In the genomic region with DNA sequence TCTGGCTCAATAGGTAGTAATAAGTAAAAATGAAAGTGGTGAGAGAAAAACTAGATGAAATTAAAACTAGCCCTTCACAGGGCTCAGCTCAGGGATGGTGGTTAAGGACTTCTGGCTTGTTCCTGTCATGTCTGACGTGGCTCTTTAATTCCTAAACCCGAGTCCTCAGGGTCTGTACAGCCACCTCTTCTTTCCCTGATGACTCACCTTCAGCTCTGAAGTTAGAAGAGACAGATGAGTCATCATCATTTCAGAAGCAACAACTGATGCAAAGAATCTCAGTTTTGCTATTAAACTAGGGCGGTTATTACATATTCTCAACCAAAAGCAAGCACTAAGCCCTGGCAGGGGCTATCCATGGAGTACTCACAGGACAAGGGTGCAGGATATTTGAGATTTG, we compare ENCODE assay signal across 10 cellular contexts. TPM values are rescaled to one million over a fixed set of nuclear protein-coding genes. Genes with fewer than 3 reads are reported as not detected.
DNase-seq lines count a peak whose midpoint lies in the region; TF ChIP-seq lines count a peak whose summit lies in the region.
"Had no signal": no experiment of that assay in that cellular context is flagged by ENCODE, and none has a peak within 500 bp of the region (broad histone marks: within the 10 kb centered on the region; RNA-seq: fewer than 3 reads in every experiment).

No MANE protein-coding gene starts in this region.

- H3K79me2 ChIP-seq in MM.1S (ENCODE audit: low read length): no peaks in the 10 kb centered on the region

- no peak overlapping the region for H3K4me3 ChIP-seq in MM.1S (ENCODE audit: low read length)
- H3K4me3 ChIP-seq: adrenal gland, BLaER1 had no signal

- H3K4me1 ChIP-seq in MM.1S (ENCODE audit: low read length): peaks cover 12% of the 10 kb centered on the region

- H2AFZ ChIP-seq in MM.1S (ENCODE audit: low read length): no peak overlapping the region

- peaks cover 0 to 7% (median 0%) of the 10 kb centered on the region in 5 experiments for H3K9me3 Mint-ChIP-seq in brain
- H3K9me3 Mint-ChIP-seq in nephron progenitor cell: no peaks in the 10 kb centered on the region

- H4K20me1 ChIP-seq in MM.1S (ENCODE audit: insufficient read depth, low read length): no peaks in the 10 kb centered on the region
- H4K20me1 ChIP-seq: BLaER1 had no signal

- H3K4me3 Mint-ChIP-seq in brain: no peak overlapping the region
- no peak overlapping the region for H3K4me3 Mint-ChIP-seq in nephron progenitor cell

- no peak for TF ChIP-seq CTCF in MM.1S (IDR thresholded peaks at IDR 0.05; ENCODE audit: low read length)
- TF ChIP-seq CTCF in brain (conservative IDR thresholded peaks at IDR 0.05): no peak
- TF ChIP-seq CTCF in nephron progenitor cell (IDR thresholded peaks at IDR 0.05): no peak

- H3K4me1 Mint-ChIP-seq in brain: peaks cover 59% of the 10 kb centered on the region
- peaks cover 70% of the 10 kb centered on the region for H3K4me1 Mint-ChIP-seq in nephron progenitor cell

- H3K4me2 ChIP-seq in MM.1S (ENCODE audit: low read depth, low read length): peak overlapping the region; percentile 41; the same call in 1 of the 2 replicates
- H3K4me2 ChIP-seq: BLaER1 had no signal

- H3K27me3 Mint-ChIP-seq in brain: peaks cover 3% of the 10 kb centered on the region
- H3K27me3 Mint-ChIP-seq in nephron progenitor cell (ENCODE audit: low read depth, poor library complexity): peaks cover 3% of the 10 kb centered on the region

- no peak overlapping the region for H3K27ac ChIP-seq in MM.1S (ENCODE audit: low read length)
- H3K27ac ChIP-seq: BLaER1 had no signal

- no peaks in the 10 kb centered on the region for H3K36me3 ChIP-seq in MM.1S (replicated peaks; ENCODE audit: insufficient read depth, low read length)
- H3K36me3 ChIP-seq: adrenal gland, BLaER1 had no signal

- no peak overlapping the region for H3K9ac ChIP-seq in MM.1S (ENCODE audit: low read length)
- H3K9ac ChIP-seq: BLaER1 had no signal

- no peaks in the 10 kb centered on the region for H3K9me2 ChIP-seq in MM.1S (replicated peaks; ENCODE audit: insufficient read depth, low read length)

- no peaks in the 10 kb centered on the region for H3K9me3 ChIP-seq in MM.1S (replicated peaks; ENCODE audit: insufficient read depth, low read length)
- H3K9me3 ChIP-seq: adrenal gland, BLaER1 had no signal

- H3K27ac Mint-ChIP-seq in brain (peak overlapping the region in 3 of 5 experiments; percentile 40 to 91 (median 84)), nephron progenitor cell (no peak overlapping the region)

- H3F3A ChIP-seq in MM.1S (ENCODE audit: insufficient read depth, low read length): no peaks in the 10 kb centered on the region

- H3K36me3 Mint-ChIP-seq in brain: no peaks in the 10 kb centered on the region
- H3K36me3 Mint-ChIP-seq in nephron progenitor cell (ENCODE audit: low read depth): no peaks in the 10 kb centered on the region

- H3K27me3 ChIP-seq in MM.1S (replicated peaks; ENCODE audit: insufficient read depth, low read length): no peaks in the 10 kb centered on the region
- H3K27me3 ChIP-seq: adrenal gland, BLaER1 had no signal

- peak; percentile 15 for DNase-seq in NCI-H2227 (lab: John Stamatoyannopoulos, UW; ENCODE audit: unreplicated experiment)
- no peak for DNase-seq in NCI-H2227 treated with DMSO at 0.1 percent for 48 hours (lab: John Stamatoyannopoulos, UW)
- DNase-seq in HCEC 1CT: peak; percentile 96
- peak; percentile 39 for DNase-seq in MM.1S
- DNase-seq in putamen (ENCODE audit: low spot score): peak; percentile 69
- no peak for DNase-seq in DMS114 treated with DMSO at 0.1 percent for 48 hours (lab: John Stamatoyannopoulos, UW; ENCODE audit: unreplicated experiment)
- DNase-seq in nephron progenitor cell: no peak

RNA-seq across cellular contexts. Expression of gene ITGB6, which starts 24.0 kb away (rescaled TPM):
- not detected for polyA plus RNA-seq in brain (ENCODE audit: insufficient read depth, low read depth, low replicate concordance)

Comparison
In these comparisons a context has a peak if more than half of its experiments do, and no peak if none do; other contexts are left out.
1. DNase-seq: peak in NCI-H2227 (single experiment), HCEC 1CT (single experiment), MM.1S (single experiment) and putamen (single experiment); none in NCI-H2227 treated with DMSO at 0.1 percent for 48 hours (single experiment), DMS114 treated with DMSO at 0.1 percent for 48 hours (single experiment) and nephron progenitor cell (single experiment).